Comparison of ENCODE assay signal across 8 cellular contexts in the genomic region with DNA sequence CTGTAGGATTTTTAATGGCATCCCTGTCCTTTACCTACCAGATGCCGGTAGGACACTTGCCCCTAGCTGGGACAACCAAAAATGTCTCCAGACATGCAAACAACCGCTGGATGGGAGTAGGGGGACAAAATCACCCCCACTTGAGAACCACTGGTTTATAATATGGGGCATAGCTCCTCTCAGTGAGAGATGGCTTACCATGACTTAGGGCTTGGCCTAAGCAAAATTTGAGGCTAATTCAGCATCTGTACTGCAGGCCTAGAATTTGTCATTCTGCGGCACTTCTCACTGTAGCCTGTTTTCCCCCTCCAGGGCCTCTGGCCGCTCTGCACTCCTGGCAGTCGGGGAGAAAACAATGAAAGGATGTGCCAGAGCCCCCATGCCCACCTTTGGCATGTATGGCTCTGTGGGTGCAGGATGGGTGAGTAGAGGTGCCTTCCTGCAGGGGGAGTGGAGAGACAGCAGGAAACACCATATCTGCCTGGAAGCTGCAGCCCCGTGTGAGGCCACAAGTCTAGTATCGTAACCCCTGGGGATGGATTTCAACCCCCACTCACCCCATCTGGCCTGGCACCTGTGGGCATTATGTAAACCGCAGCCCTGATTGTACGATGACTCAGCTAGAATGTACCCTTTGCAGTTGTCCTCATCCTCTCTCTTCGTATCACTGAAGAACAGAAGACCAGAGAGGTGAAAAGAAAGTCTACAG.
DNase-seq lines count a peak whose midpoint lies in the region; ATAC-seq and TF ChIP-seq lines count a peak whose summit lies in the region.

No MANE protein-coding gene starts in this region.

- ATAC-seq in GM18861 (IDR thresholded peaks at IDR 0.05; ENCODE audit: unreplicated experiment) (peak; percentile 58), HG02588 (IDR thresholded peaks at IDR 0.05; ENCODE audit: unreplicated experiment) (peak; percentile 55)

- H3F3A ChIP-seq in neural progenitor cell (ENCODE audit: low read depth): no peaks in the 10 kb centered on the region

- peak overlapping the region; percentile 91 for H2AK5ac ChIP-seq in mesenchymal stem cell (ENCODE audit: low read length, severe bottlenecking)

- peaks cover 3% of the 10 kb centered on the region for H3K9me3 Mint-ChIP-seq in neural progenitor cell

- no peak overlapping the region for H3K4me3 Mint-ChIP-seq in neural progenitor cell

- no peak overlapping the region for H3K4me2 ChIP-seq in mesenchymal stem cell (ENCODE audit: low read length, poor library complexity, severe bottlenecking)
- no peak overlapping the region for H3K4me2 ChIP-seq in neural progenitor cell

- peak overlapping the region in 1 of 2 experiments; percentile 46 for H3K4ac ChIP-seq in mesenchymal stem cell (ENCODE audit: low read depth in 1 of 2, low read length in 2 of 2)

- peaks cover 9% of the 10 kb centered on the region for H3K27me3 Mint-ChIP-seq in neural progenitor cell (ENCODE audit: insufficient read depth, low read depth)

- H3K27ac ChIP-seq in mesenchymal stem cell (ENCODE audit: low read length, poor library complexity, severe bottlenecking) (peak overlapping the region; percentile 31), neural progenitor cell (no peak overlapping the region)
- no peak overlapping the region for H3K27ac ChIP-seq in effector memory CD4-positive, alpha-beta T cell (ENCODE audit: insufficient read depth, low read length, poor library complexity, severe bottlenecking)

- peaks cover 3% of the 10 kb centered on the region for H3K79me1 ChIP-seq in mesenchymal stem cell (replicated peaks; ENCODE audit: low read length, poor library complexity, severe bottlenecking)

- H3K9me3 ChIP-seq in mesenchymal stem cell (ENCODE audit: control insufficient read depth, low read length) (no peaks in the 10 kb centered on the region), neural progenitor cell (ENCODE audit: low read depth) (no peaks in the 10 kb centered on the region)
- H3K9me3 ChIP-seq in effector memory CD4-positive, alpha-beta T cell (ENCODE audit: control insufficient read depth, low read length): no peaks in the 10 kb centered on the region

- H4K8ac ChIP-seq in mesenchymal stem cell (ENCODE audit: low read length): peak overlapping the region; percentile 77

- H3K4me1 Mint-ChIP-seq in neural progenitor cell: peaks cover 48% of the 10 kb centered on the region

- WGBS in mesenchymal stem cell: 56% methylated on average over 10 of the region's 10 CpGs

- H2BK5ac ChIP-seq in mesenchymal stem cell (ENCODE audit: low read depth, low read length, poor library complexity, severe bottlenecking): no peak overlapping the region

- peak overlapping the region in 1 of 2 experiments; percentile 69 for H3K18ac ChIP-seq in mesenchymal stem cell (ENCODE audit: low read depth in 1 of 2, low read length in 2 of 2)

- no peaks in the 10 kb centered on the region for H4K20me1 ChIP-seq in neural progenitor cell (ENCODE audit: low read depth)

- H3K9ac ChIP-seq in mesenchymal stem cell (ENCODE audit: low read length) (no peak overlapping the region), neural progenitor cell (no peak overlapping the region)

- H2AFZ ChIP-seq in mesenchymal stem cell (ENCODE audit: low read depth, low read length) (no peak overlapping the region), neural progenitor cell (replicated peaks) (no peak overlapping the region)

- H3K36me3 ChIP-seq in mesenchymal stem cell (ENCODE audit: control insufficient read depth in 1 of 2, insufficient read depth in 2 of 2, low read depth in 1 of 2, low read length in 2 of 2): no peaks in the 10 kb centered on the region
- H3K36me3 ChIP-seq in effector memory CD4-positive, alpha-beta T cell (ENCODE audit: control insufficient read depth, insufficient read depth, low read length): no peaks in the 10 kb centered on the region
- no peaks in the 10 kb centered on the region for H3K36me3 ChIP-seq in neural progenitor cell

- H3K14ac ChIP-seq in mesenchymal stem cell (ENCODE audit: low read length in 2 of 2): no peak overlapping the region

- H3K27ac Mint-ChIP-seq in neural progenitor cell: no peak overlapping the region

- peak overlapping the region; percentile 23 for H2BK120ac ChIP-seq in mesenchymal stem cell (ENCODE audit: low read depth, low read length)

- H3K27me3 ChIP-seq in mesenchymal stem cell (ENCODE audit: control insufficient read depth in 1 of 2, insufficient read depth in 1 of 2, low read length in 2 of 2) (no peaks in the 10 kb centered on the region), neural progenitor cell (no peaks in the 10 kb centered on the region)
- H3K27me3 ChIP-seq in effector memory CD4-positive, alpha-beta T cell (replicated peaks; ENCODE audit: control insufficient read depth, insufficient read depth, low read length, poor library complexity, severe bottlenecking): no peaks in the 10 kb centered on the region

- peak overlapping the region; percentile 80 for H4K91ac ChIP-seq in mesenchymal stem cell (ENCODE audit: low read length)

- no peak overlapping the region for H3K4me3 ChIP-seq in mesenchymal stem cell (ENCODE audit: insufficient read depth in 1 of 2, low read depth in 1 of 2, low read length in 2 of 2)
- H3K4me3 ChIP-seq in effector memory CD4-positive, alpha-beta T cell (ENCODE audit: insufficient read depth, low read depth, low read length, poor library complexity, severe bottlenecking): no peak overlapping the region
- H3K4me3 ChIP-seq in neural progenitor cell: no peak overlapping the region

- H3K79me2 ChIP-seq in neural progenitor cell (ENCODE audit: low read depth): no peaks in the 10 kb centered on the region

- DNase-seq in NCI-H69 (lab: John Stamatoyannopoulos, UW): peak; percentile 90
- DNase-seq in mesenchymal stem cell: no peak
- DNase-seq in NOMO-1 treated with DMSO at 0.1 percent for 48 hours (lab: John Stamatoyannopoulos, UW; ENCODE audit: unreplicated experiment): no peak
- no peak for DNase-seq in activated CD4-positive, alpha-beta T cell treated with anti-CD3 and anti-CD28 coated beads for 48 hours
- no peak for DNase-seq in effector memory CD4-positive, alpha-beta T cell
- no peak for DNase-seq in neural progenitor cell (ENCODE audit: low spot score)

- H2BK12ac ChIP-seq in mesenchymal stem cell (ENCODE audit: low read length in 2 of 2): peak overlapping the region; percentile 61 to 90

- H2BK15ac ChIP-seq in mesenchymal stem cell (ENCODE audit: low read depth, poor library complexity, severe bottlenecking): peak overlapping the region; percentile 63

- H3K36me3 Mint-ChIP-seq in neural progenitor cell: no peaks in the 10 kb centered on the region

- no peak for TF ChIP-seq CTCF in neural progenitor cell (IDR thresholded peaks at IDR 0.05)

- no peak overlapping the region for H3K23ac ChIP-seq in mesenchymal stem cell (ENCODE audit: low read length in 2 of 2)

- H3K4me1 ChIP-seq in mesenchymal stem cell (ENCODE audit: control insufficient read depth, insufficient read depth, low read depth, low read length) (peaks cover 49% of the 10 kb centered on the region), neural progenitor cell (peaks cover 13% of the 10 kb centered on the region)
- H3K4me1 ChIP-seq in effector memory CD4-positive, alpha-beta T cell (ENCODE audit: control insufficient read depth, insufficient read depth, low read length, poor library complexity, severe bottlenecking): no peaks in the 10 kb centered on the region
